In genomic region chr5:150574818-150575537, GRCh38 we compare ENCODE assay signal across 27 cellular contexts.
DNase-seq lines count a peak whose midpoint lies in the region; ATAC-seq, FAIRE-seq and TF ChIP-seq lines count a peak whose summit lies in the region.
"Had no signal": no experiment of that assay in that cellular context is flagged by ENCODE, and none has a peak within 500 bp of the region (broad histone marks: within the 10 kb centered on the region; RNA-seq: fewer than 3 reads in every experiment).

No MANE protein-coding gene starts in this region.

- CTCF ChIA-PET in H1 (lab: Charles Lee; ENCODE audit: partially characterized antibody), result interaction anchor here (0.7 to 9.1 kb wide), 26 partner anchors 9 to 271 kb away, joined by 3 to 98 read pairs (median 4); partner anchors contain the start of genes IRGM, MYOZ3, RBM22 and SYNPO

- no peak overlapping the region for H3K9ac ChIP-seq in H1 (replicated peaks in 1 of 4; ENCODE audit: extremely low read depth in 1 of 4, low read depth in 3 of 4, low read length in 3 of 4)

- no peaks in the 10 kb centered on the region for H3K9me3 Mint-ChIP-seq in natural killer cell treated with Interleukin-12 subunit alpha and Interleukin-12 subunit beta and Interleukin-15 and Interleukin-18, amount 100 ng/mL, for 72 hours
- no peaks in the 10 kb centered on the region for H3K9me3 Mint-ChIP-seq in natural killer cell
- no peaks in the 10 kb centered on the region for H3K9me3 Mint-ChIP-seq in neural crest cell
- H3K9me3 Mint-ChIP-seq: effector memory CD8-positive, alpha-beta T cell; stimulated activated naive CD8-positive, alpha-beta T cell treated with anti-CD3 and anti-CD28 coated beads, Interleukin-15, Interleukin-2, amounts not matched to agents 100 ng/mL and 50 ng/mL, for 24 hours; T-cell had no signal

- H3K79me1 ChIP-seq in H1 (ENCODE audit: low read depth, low read length), result no peaks in the 10 kb centered on the region

- peak; percentile 51 for DNase-seq in natural killer cell treated with Interleukin-12 subunit alpha and Interleukin-12 subunit beta and Interleukin-15 and Interleukin-18, amount 100 ng/mL, for 72 hours (ENCODE audit: low spot score)
- DNase-seq in natural killer cell (no peak), H1 (ENCODE audit: low read depth in 1 of 2, low spot score in 2 of 2) (no peak), neural crest cell (ENCODE audit: low read depth, low spot score) (no peak), aorta (peak in 1 of 2 donors; percentile 45), HPDE6-E6E7 (ENCODE audit: extremely low spot score) (no peak), omental fat pad (ENCODE audit: low spot score) (no peak), esophagus squamous epithelium (lab: John Stamatoyannopoulos, UW) (no peak)
- DNase-seq: activated naive CD4-positive, alpha-beta T cell treated with Interleukin-2 at 50 U/mL for 16 hours; amniotic stem cell; effector memory CD8-positive, alpha-beta T cell; EL; NCI-H1417; NCI-H2081 treated with DMSO at 0.1 percent for 48 hours; occipital lobe; retina; SIG-M5; stimulated activated CD4-positive, alpha-beta T cell treated with anti-CD3 and anti-CD28 coated beads, Interleukin-12 subunit alpha, Interleukin-12 subunit beta, amount 100 ng/mL, for 4 hours; stimulated activated CD4-positive, alpha-beta T cell treated with anti-CD3 and anti-CD28 coated beads, Interleukin-4, amount 100 ng/mL, for 4 hours; T-cell had no signal

- no peak overlapping the region; the same call in 1 of the 2 replicates for H3K18ac ChIP-seq in H1 (ENCODE audit: extremely low read depth, low read length)

- no peak overlapping the region for H2BK20ac ChIP-seq in H1 (ENCODE audit: low read length)

- H2AFZ ChIP-seq in H1 (ENCODE audit: low read length), result no peak overlapping the region; the same call in 1 of the 2 replicates

- no peaks in the 10 kb centered on the region for H3K4me1 ChIP-seq in H1 (replicated peaks in 1 of 4; ENCODE audit: control insufficient read depth in 3 of 4, insufficient read depth in 4 of 4, low read length in 3 of 4)
- H3K4me1 ChIP-seq in aorta (ENCODE audit: control insufficient read depth in 1 of 2, insufficient read depth in 2 of 2, low read length in 2 of 2), result no peaks in the 10 kb centered on the region
- H3K4me1 ChIP-seq in esophagus squamous epithelium, result peaks cover 0 to 9% (median 0%) of the 10 kb centered on the region in 3 donors
- H3K4me1 ChIP-seq: breast epithelium, tibial artery had no signal

- H2BK12ac ChIP-seq in H1 (ENCODE audit: low read depth, low read length), result no peak overlapping the region

- no peaks in the 10 kb centered on the region for H3K27me3 ChIP-seq in H1 (replicated peaks in 1 of 4; ENCODE audit: control insufficient read depth in 3 of 4, extremely low read depth in 1 of 4, insufficient read depth in 3 of 4, low read length in 3 of 4)
- no peaks in the 10 kb centered on the region for H3K27me3 ChIP-seq in aorta (ENCODE audit: control insufficient read depth in 1 of 2, insufficient read depth in 2 of 2, low read length in 1 of 2)
- no peaks in the 10 kb centered on the region for H3K27me3 ChIP-seq in esophagus squamous epithelium
- H3K27me3 ChIP-seq: breast epithelium, MG63, tibial artery had no signal

- peak; percentile 4 to 11 for ATAC-seq in natural killer cell treated with Interleukin-12 subunit alpha and Interleukin-12 subunit beta and Interleukin-15 and Interleukin-18, amount 100 ng/mL, for 72 hours
- ATAC-seq in natural killer cell (no peak), aorta (ENCODE audit: low FRiP score) (peak; percentile 24), omental fat pad (ENCODE audit: low FRiP score) (no peak)
- ATAC-seq: effector memory CD8-positive, alpha-beta T cell; T-cell had no signal

- no peaks in the 10 kb centered on the region for H3K36me3 Mint-ChIP-seq in natural killer cell treated with Interleukin-12 subunit alpha and Interleukin-12 subunit beta and Interleukin-15 and Interleukin-18, amount 100 ng/mL, for 72 hours
- no peaks in the 10 kb centered on the region for H3K36me3 Mint-ChIP-seq in natural killer cell
- H3K36me3 Mint-ChIP-seq in neural crest cell (ENCODE audit: low read depth), result no peaks in the 10 kb centered on the region
- H3K36me3 Mint-ChIP-seq: T-cell had no signal

- no peak for TF ChIP-seq RAD21 in H1 (IDR thresholded peaks at IDR 0.05 in 1 of 2, conservative IDR thresholded peaks at IDR 0.05 in 1 of 2; ENCODE audit: low read depth in 2 of 2, low read length in 2 of 2)

- H3K4me2 ChIP-seq in H1 (ENCODE audit: insufficient read depth in 1 of 2, low read depth in 2 of 2, low read length in 2 of 2), result no peak overlapping the region

- no peak overlapping the region for H3K23ac ChIP-seq in H1 (ENCODE audit: insufficient read length)

- H3K56ac ChIP-seq in H1 (replicated peaks; ENCODE audit: insufficient read length, low read depth, low read length), result no peak overlapping the region

- 84% methylated on average over 10 of the region's 15 CpGs; no CpG with 5 or more reads in 1 of the 2 experiments for WGBS in H1 (ENCODE audit: extremely low coverage in 1 of 2, insufficient coverage in 1 of 2, insufficient read length in 1 of 2, insufficient replicate concordance in 2 of 2, low coverage in 1 of 2, low lambda C conversion rate in 2 of 2, missing lambda C conversion rate in 1 of 2), 2 experiments
- 77 to 84% methylated on average over 15 of the region's 15 CpGs for WGBS in aorta, 2 donors
- WGBS in esophagus squamous epithelium, 2 donors, result 100% methylated on average over 1 of the region's 15 CpGs; no CpG with 5 or more reads in 1 of the 2 donors

- no peak overlapping the region for H3K4me3 ChIP-seq in H1 (ENCODE audit: extremely low read depth in 1 of 4, insufficient read depth in 2 of 4, low read depth in 3 of 4, low read length in 4 of 4)
- no peak overlapping the region for H3K4me3 ChIP-seq in aorta (ENCODE audit: low read length in 2 of 2)
- no peak overlapping the region for H3K4me3 ChIP-seq in esophagus squamous epithelium
- H3K4me3 ChIP-seq: breast epithelium, coronary artery, MG63, tibial artery had no signal

- TF ChIP-seq POLR2A in H1 (IDR thresholded peaks at IDR 0.05; ENCODE audit: control extremely low read depth in 1 of 2, low read depth in 2 of 2, low read length in 2 of 2), result no peak
- no peak for TF ChIP-seq POLR2A in esophagus squamous epithelium (IDR thresholded peaks at IDR 0.05)

- no peak overlapping the region for H2BK15ac ChIP-seq in H1 (ENCODE audit: low read length)

- no peak for TF ChIP-seq EP300 in H1 (IDR thresholded peaks at IDR 0.05; ENCODE audit: borderline replicate concordance in 1 of 2, low read depth in 2 of 2, low read length in 2 of 2)

- FAIRE-seq in H1 (lab: Jason Lieb, UNC), result no peak
- FAIRE-seq: D721Med, islet of Langerhans had no signal

- no peak overlapping the region for H4K5ac ChIP-seq in H1 (ENCODE audit: insufficient read length, low read depth, low read length)

- POLR2A ChIA-PET in H1 (lab: Charles Lee; ENCODE audit: partially characterized antibody), result interaction anchor here (0.9 to 1.9 kb wide), 3 partner anchors 11 to 15 kb away, joined by 3 to 5 read pairs (median 3); no protein-coding TSS in a partner anchor

- no peaks in the 10 kb centered on the region for H3K23me2 ChIP-seq in H1 (ENCODE audit: low read depth, low read length)

- H3K79me2 ChIP-seq in H1 (ENCODE audit: control insufficient read depth in 1 of 2, insufficient read depth in 2 of 2, low read length in 2 of 2), result no peaks in the 10 kb centered on the region

- no peak overlapping the region for H2AK5ac ChIP-seq in H1 (ENCODE audit: low read depth, low read length)

- H3K27me3 Mint-ChIP-seq in natural killer cell treated with Interleukin-12 subunit alpha and Interleukin-12 subunit beta and Interleukin-15 and Interleukin-18, amount 100 ng/mL, for 72 hours, result no peaks in the 10 kb centered on the region
- peaks cover 0 to 3% of the 10 kb centered on the region in 2 donors for H3K27me3 Mint-ChIP-seq in natural killer cell (ENCODE audit: low read depth in 2 of 2)
- H3K27me3 Mint-ChIP-seq in neural crest cell (ENCODE audit: low read depth), result no peaks in the 10 kb centered on the region
- H3K27me3 Mint-ChIP-seq: stimulated activated naive CD8-positive, alpha-beta T cell treated with anti-CD3 and anti-CD28 coated beads, Interleukin-15, Interleukin-2, amounts not matched to agents 100 ng/mL and 50 ng/mL, for 24 hours; T-cell had no signal

- no peak overlapping the region for H3K4ac ChIP-seq in H1 (replicated peaks; ENCODE audit: insufficient read length, low read depth, low read length)

- H2BK5ac ChIP-seq in H1 (ENCODE audit: low read depth, low read length), result no peak overlapping the region

- H4K8ac ChIP-seq in H1 (ENCODE audit: extremely low read depth, insufficient read depth, low read length), result peak overlapping the region; percentile 88; the same call in 1 of the 2 replicates

- TF ChIP-seq CTCF in natural killer cell (IDR thresholded peaks at IDR 0.05) (no peak), H1 (IDR thresholded peaks at IDR 0.05; ENCODE audit: control extremely low read depth in 1 of 3, insufficient read depth in 1 of 3, low read depth in 1 of 3, low read length in 3 of 3) (no peak), neural crest cell (conservative IDR thresholded peaks at IDR 0.05) (no peak), omental fat pad (IDR thresholded peaks at IDR 0.05) (no peak), esophagus squamous epithelium (IDR thresholded peaks at IDR 0.05) (no peak)

- H3K36me3 ChIP-seq in H1 (ENCODE audit: control insufficient read depth in 2 of 4, insufficient read depth in 4 of 4, low read length in 3 of 4) (no peaks in the 10 kb centered on the region), aorta (ENCODE audit: control insufficient read depth in 1 of 2, insufficient read depth in 2 of 2, low read length in 1 of 2) (no peaks in the 10 kb centered on the region), esophagus squamous epithelium (no peaks in the 10 kb centered on the region)
- H3K36me3 ChIP-seq: breast epithelium, MG63, tibial artery had no signal

- H3K14ac ChIP-seq in H1 (ENCODE audit: insufficient read length), result no peak overlapping the region

- H3K4me3 Mint-ChIP-seq in natural killer cell treated with Interleukin-12 subunit alpha and Interleukin-12 subunit beta and Interleukin-15 and Interleukin-18, amount 100 ng/mL, for 72 hours, result no peak overlapping the region
- H3K4me3 Mint-ChIP-seq in natural killer cell (no peak overlapping the region), neural crest cell (no peak overlapping the region)
- H3K4me3 Mint-ChIP-seq: effector memory CD8-positive, alpha-beta T cell; stimulated activated naive CD8-positive, alpha-beta T cell treated with anti-CD3 and anti-CD28 coated beads, Interleukin-15, Interleukin-2, amounts not matched to agents 100 ng/mL and 50 ng/mL, for 24 hours; T-cell had no signal

- H2BK120ac ChIP-seq in H1 (replicated peaks; ENCODE audit: low read depth, low read length), result no peak overlapping the region

- H3K9me3 ChIP-seq in H1 (ENCODE audit: insufficient read depth in 2 of 2, low read depth in 1 of 2, low read length in 1 of 2), result no peaks in the 10 kb centered on the region
- H3K9me3 ChIP-seq in aorta (ENCODE audit: control insufficient read depth, low read length), result no peaks in the 10 kb centered on the region
- H3K9me3 ChIP-seq in esophagus squamous epithelium, result no peaks in the 10 kb centered on the region
- H3K9me3 ChIP-seq: breast epithelium, MG63, tibial artery had no signal

- no peak overlapping the region for H3K27ac Mint-ChIP-seq in natural killer cell treated with Interleukin-12 subunit alpha and Interleukin-12 subunit beta and Interleukin-15 and Interleukin-18, amount 100 ng/mL, for 72 hours
- H3K27ac Mint-ChIP-seq in natural killer cell (no peak overlapping the region), neural crest cell (ENCODE audit: unreplicated experiment) (peak overlapping the region; percentile 43)
- H3K27ac Mint-ChIP-seq: effector memory CD8-positive, alpha-beta T cell; stimulated activated naive CD8-positive, alpha-beta T cell treated with anti-CD3 and anti-CD28 coated beads, Interleukin-15, Interleukin-2, amounts not matched to agents 100 ng/mL and 50 ng/mL, for 24 hours; T-cell had no signal

- H3K27ac ChIP-seq in H1 (ENCODE audit: low read depth, low read length) (no peak overlapping the region), aorta (ENCODE audit: low read depth in 1 of 2, low read length in 2 of 2) (no peak overlapping the region), esophagus squamous epithelium (no peak overlapping the region)
- H3K27ac ChIP-seq: breast epithelium, coronary artery, tibial artery had no signal

- H4K20me1 ChIP-seq in H1 (replicated peaks in 1 of 2; ENCODE audit: control insufficient read depth in 1 of 2, insufficient read depth in 2 of 2, low read length in 2 of 2), result peaks cover 0 to 2% of the 10 kb centered on the region in 2 experiments

- H3K4me1 Mint-ChIP-seq in natural killer cell treated with Interleukin-12 subunit alpha and Interleukin-12 subunit beta and Interleukin-15 and Interleukin-18, amount 100 ng/mL, for 72 hours (ENCODE audit: low read depth in 2 of 2), result no peaks in the 10 kb centered on the region
- H3K4me1 Mint-ChIP-seq in natural killer cell, result no peaks in the 10 kb centered on the region
- H3K4me1 Mint-ChIP-seq in neural crest cell, result no peaks in the 10 kb centered on the region
- H3K4me1 Mint-ChIP-seq: T-cell had no signal

- no peak overlapping the region for H4K91ac ChIP-seq in H1 (replicated peaks; ENCODE audit: insufficient read length, low read length)

- intact Hi-C loops in natural killer cell (cut with micrococcal nuclease), result no loop called here
- intact Hi-C loops in aorta (cut with DNase I), result no loop called here
- intact Hi-C loops in esophagus squamous epithelium (cut with DNase I), result no loop called here

Comparison
In these comparisons a context has a peak if more than half of its experiments do, and no peak if none do; other contexts are left out.
1. ATAC-seq: peak in natural killer cell treated with Interleukin-12 subunit alpha and Interleukin-12 subunit beta and Interleukin-15 and Interleukin-18, amount 100 ng/mL, for 72 hours (2 of 2) and aorta (single experiment); none in natural killer cell (0 of 3) and omental fat pad (single experiment).